In genomic region chr9:104855837-104856236, GRCh38 we compare ENCODE assay signal across 13 cellular contexts.
DNase-seq lines count a peak whose midpoint lies in the region; ATAC-seq and TF ChIP-seq lines count a peak whose summit lies in the region.
"Had no signal": no experiment of that assay in that cellular context is flagged by ENCODE, and none has a peak within 500 bp of the region (broad histone marks: within the 10 kb centered on the region; RNA-seq: fewer than 3 reads in every experiment).

No MANE protein-coding gene starts in this region.

- H3K36me3 ChIP-seq in PC-9 (ENCODE audit: low read depth) (peaks cover 52% of the 10 kb centered on the region), stomach (peaks cover 3 to 82% (median 76%) of the 10 kb centered on the region in 4 donors)

- TF ChIP-seq POLR2A in stomach (IDR thresholded peaks at IDR 0.05), result no peak

- peaks cover 61% of the 10 kb centered on the region for H3F3A ChIP-seq in PC-9 (ENCODE audit: insufficient read depth, low read depth)

- TF ChIP-seq CTCF in PC-9 (conservative IDR thresholded peaks at IDR 0.05) (no peak), stomach (IDR thresholded peaks at IDR 0.05) (no peak)

- H3K79me2 ChIP-seq in PC-9 (ENCODE audit: low read depth), result peaks cover 39% of the 10 kb centered on the region

- peak; percentile 24 for DNase-seq in DMS53 (lab: John Stamatoyannopoulos, UW)
- DNase-seq in DMS53 treated with DMSO at 0.1 percent for 48 hours (lab: John Stamatoyannopoulos, UW; ENCODE audit: unreplicated experiment), result no peak
- no peak for DNase-seq in PC-9
- DNase-seq in fibroblast of gingiva (ENCODE audit: low read depth), result peak; percentile 82
- DNase-seq in stomach, result no peak
- DNase-seq in COR-L47 (lab: John Stamatoyannopoulos, UW), result no peak
- DNase-seq in foreskin melanocyte, result no peak
- DNase-seq: 8988T, DND-41, GDM1, GOT3 had no signal

- CTCF ChIA-PET in PC-9 (lab: Charles Lee), result no interaction called here

- H2AFZ ChIP-seq in PC-9, result no peak overlapping the region

- H3K27me3 ChIP-seq in PC-9 (ENCODE audit: insufficient read depth, low read depth) (no peaks in the 10 kb centered on the region), stomach (no peaks in the 10 kb centered on the region)

- intact Hi-C loops in PC-9 (cut with micrococcal nuclease; ENCODE audit: unreplicated experiment), result loop anchor here (2.0 kb wide), 1 partner anchor 25 kb away; no protein-coding TSS in a partner anchor
- intact Hi-C loops in stomach (cut with DNase I; ENCODE audit: low total_unique reads), result no loop called here

- TF ChIP-seq EP300 in stomach (IDR thresholded peaks at IDR 0.05), result no peak

- H3K9me3 ChIP-seq in PC-9 (ENCODE audit: insufficient read depth, low read depth) (no peaks in the 10 kb centered on the region), stomach (no peaks in the 10 kb centered on the region)

- no peaks in the 10 kb centered on the region; the same call in 1 of the 2 replicates for H4K20me1 ChIP-seq in PC-9 (ENCODE audit: insufficient read depth)

- H3K27ac ChIP-seq in PC-9 (peak overlapping the region; percentile 80), stomach (peak overlapping the region in 3 of 5 donors; percentile 26 to 70 (median 29))
- H3K27ac ChIP-seq: C4-2B had no signal

- H3K4me3 ChIP-seq in PC-9 (peak overlapping the region; percentile 25; the same call in 1 of the 2 replicates), stomach (no peak overlapping the region)

- H3K4me1 ChIP-seq in PC-9 (replicated peaks; ENCODE audit: insufficient read depth) (peaks cover 65% of the 10 kb centered on the region), stomach (peaks cover 22 to 96% (median 59%) of the 10 kb centered on the region in 4 donors)

- WGBS in stomach, 5 donors, result 63 to 85% (median 80%) methylated on average over 3 of the region's 3 CpGs

- ATAC-seq in HG02840 (IDR thresholded peaks at IDR 0.05; ENCODE audit: low FRiP score, unreplicated experiment), result no peak

- POLR2A ChIA-PET in PC-9 (lab: Charles Lee; ENCODE audit: unreplicated experiment), result interaction anchor here (0.5 to 0.9 kb wide), 2 partner anchors 13 to 26 kb away, joined by 4 to 9 read pairs; no protein-coding TSS in a partner anchor

- peak overlapping the region; percentile 41 for H3K4me2 ChIP-seq in PC-9

- BruUV-seq in PC-9 (replicated peaks; lab: Mats Ljungman, UMichigan), result no TSS peak

- H3K9me2 ChIP-seq in PC-9 (ENCODE audit: insufficient read depth), result no peaks in the 10 kb centered on the region

Comparison
In these comparisons a context has a peak if more than half of its experiments do, and no peak if none do; other contexts are left out.
1. DNase-seq: peak in DMS53 (single experiment) and fibroblast of gingiva (single experiment); none in DMS53 treated with DMSO at 0.1 percent for 48 hours (single experiment), PC-9 (0 of 2), stomach (single experiment), COR-L47 (single experiment) and foreskin melanocyte (single experiment).